ENCODE assay signal across 9 cellular contexts in the genomic region with DNA sequence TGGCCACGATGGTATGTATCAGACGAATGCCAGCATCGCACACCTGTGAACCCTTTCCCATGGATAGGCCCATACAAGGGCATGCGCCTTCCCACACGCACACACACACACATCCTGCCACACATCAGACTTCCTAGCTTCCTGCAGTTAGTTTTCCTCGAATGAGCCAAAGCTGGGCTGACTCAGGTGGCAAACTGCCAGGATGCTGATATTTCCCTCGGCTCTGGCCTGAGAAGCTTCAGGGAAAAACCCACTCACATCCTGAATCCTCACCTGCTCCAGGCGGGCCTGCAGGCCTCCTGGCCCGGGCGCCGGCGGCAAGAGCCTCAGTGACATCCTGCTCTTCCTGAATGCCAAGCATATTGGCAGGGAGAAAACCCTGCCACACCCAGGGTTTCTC. TPM values are rescaled to one million over a fixed set of nuclear protein-coding genes. Genes with fewer than 3 reads are reported as not detected.
DNase-seq lines count a peak whose midpoint lies in the region; ATAC-seq, FAIRE-seq and TF ChIP-seq lines count a peak whose summit lies in the region.
"Had no signal": no experiment of that assay in that cellular context is flagged by ENCODE, and none has a peak within 500 bp of the region (broad histone marks: within the 10 kb centered on the region; RNA-seq: fewer than 3 reads in every experiment).

No MANE protein-coding gene starts in this region.

- TF ChIP-seq CTCF in fibroblast of mammary gland (conservative IDR thresholded peaks at IDR 0.05; ENCODE audit: control insufficient read depth, insufficient read depth, low read depth, low read length): no peak

- ATAC-seq in GM21360 (IDR thresholded peaks at IDR 0.05; ENCODE audit: unreplicated experiment): no peak
- ATAC-seq in GM18517 (IDR thresholded peaks at IDR 0.05; ENCODE audit: unreplicated experiment): no peak

- TF ChIP-seq POLR2A in GM12892 (IDR thresholded peaks at IDR 0.05; ENCODE audit: low read depth, low read length): no peak

- peak; percentile 70 for FAIRE-seq in RCC 7860 (lab: Jason Lieb, UNC)
- no peak for FAIRE-seq in GM12892 (lab: Jason Lieb, UNC)

- peak; percentile 72 for DNase-seq in DMS79 treated with DMSO at 0.1 percent for 48 hours (lab: John Stamatoyannopoulos, UW)
- DNase-seq in RCC 7860 (ENCODE audit: low spot score): peak; percentile 89
- peak; percentile 96 for DNase-seq in fibroblast of mammary gland (ENCODE audit: low read depth)
- DNase-seq in posterior vena cava (ENCODE audit: low spot score): peak; percentile 94
- no peak for DNase-seq in GM12892 (ENCODE audit: insufficient read length)
- no peak for DNase-seq in NK-92 (lab: John Stamatoyannopoulos, UW; ENCODE audit: unreplicated experiment)
- DNase-seq: T-helper 9 cell had no signal

- intact Hi-C loops in posterior vena cava (cut with DNase I): no loop called here

- no peak overlapping the region for H3K4me3 ChIP-seq in fibroblast of mammary gland (ENCODE audit: control insufficient read depth, low read depth, low read length)

RNA-seq across cellular contexts. Expression of a gene that starts 22.4 kb away (rescaled TPM):
- total RNA-seq in posterior vena cava: 100 to 1,000 TPM; 662 to 764 TPM
- polyA plus RNA-seq in GM12892 (2012; ENCODE audit: missing spikeins): 180 TPM

Comparison
In these comparisons a context has a peak if more than half of its experiments do, and no peak if none do; other contexts are left out.
1. DNase-seq: peak in DMS79 treated with DMSO at 0.1 percent for 48 hours (single experiment), RCC 7860 (single experiment), fibroblast of mammary gland (single experiment) and posterior vena cava (single experiment); none in GM12892 (single experiment) and NK-92 (single experiment).